In the genomic region with DNA sequence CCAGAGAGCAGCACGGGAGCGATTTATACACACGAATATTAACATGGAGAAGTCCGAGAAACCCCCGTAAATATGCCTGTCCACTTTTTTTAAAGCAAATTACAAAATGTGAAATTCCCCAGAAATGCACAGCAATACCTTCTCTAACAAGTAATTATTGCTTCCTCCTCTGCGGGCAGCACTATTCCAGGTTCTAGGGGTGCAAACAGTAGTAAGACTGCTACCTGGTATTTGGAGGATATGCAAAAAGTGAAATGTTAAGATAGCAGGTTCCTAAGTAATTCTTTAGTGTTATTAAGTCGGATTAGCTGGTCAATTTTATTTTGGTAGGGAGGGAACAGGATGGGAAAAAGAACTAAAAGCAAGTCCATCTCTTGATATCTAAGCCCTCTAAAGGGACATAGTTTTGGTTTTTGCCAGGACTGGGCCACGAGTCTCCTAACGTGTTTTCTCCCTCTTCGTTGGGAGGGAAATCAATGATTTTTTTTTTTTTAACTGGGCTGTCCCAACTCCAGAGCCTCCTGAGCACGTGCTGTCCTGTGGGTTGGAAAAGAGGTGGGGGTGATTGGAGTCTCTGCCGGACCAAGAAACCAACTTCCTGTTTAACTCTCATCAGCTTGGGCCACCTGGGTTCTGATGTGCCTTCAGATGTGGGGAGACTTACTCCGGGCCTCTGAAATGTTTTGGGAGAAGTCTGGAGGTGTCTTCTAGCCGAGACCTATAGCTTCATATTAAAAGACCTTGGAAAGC, we compare ENCODE assay signal across 8 cellular contexts. TPM values are rescaled to one million over a fixed set of nuclear protein-coding genes. Genes with fewer than 3 reads are reported as not detected.
A peak's percentile ranks its signal among the peaks of the same experiment; 100 is the strongest.
DNase-seq lines count a peak whose midpoint lies in the region; ATAC-seq, FAIRE-seq and TF ChIP-seq lines count a peak whose summit lies in the region.

No MANE protein-coding gene starts in this region.

- no peak overlapping the region for H2AFZ ChIP-seq in HepG2 (ENCODE audit: low read length)

- H3K36me3 Mint-ChIP-seq in activated CD8-positive, alpha-beta T cell treated with anti-CD3 and anti-CD28 coated beads for 36 hours (ENCODE audit: low read depth) = peaks cover 44% of the 10 kb centered on the region
- peaks cover 15% of the 10 kb centered on the region for H3K36me3 Mint-ChIP-seq in type B pancreatic cell

- H3K36me3 ChIP-seq in left ventricle myocardium inferior (peaks cover 18% of the 10 kb centered on the region), HepG2 (replicated peaks in 1 of 2; ENCODE audit: control insufficient read depth in 1 of 2, insufficient read depth in 2 of 2, low read length in 2 of 2) (peaks cover 2 to 14% of the 10 kb centered on the region in 2 experiments; a peak in 4 of 5 replicates)

- peak; percentile 51 to 65; a peak in 3 of 4 replicates for TF ChIP-seq POLR2A in HepG2 (IDR thresholded peaks at IDR 0.05; ENCODE audit: insufficient read depth in 1 of 2, low read depth in 2 of 2, low read length in 2 of 2)

- TF ChIP-seq RAD21 in HepG2 (CRISPR knock-in tag; IDR thresholded peaks at IDR 0.05) = no peak

- H3K4me2 ChIP-seq in HepG2 (ENCODE audit: low read depth, low read length) = peak overlapping the region; percentile 63

- H3K27me3 ChIP-seq in left ventricle myocardium inferior (ENCODE audit: low read depth) (no peaks in the 10 kb centered on the region), HepG2 (ENCODE audit: control insufficient read depth in 1 of 2, insufficient read depth in 2 of 2, low read length in 2 of 2) (no peaks in the 10 kb centered on the region; a peak in 1 of 5 replicates)

- in situ Hi-C loops in HepG2 (cut with HindIII; ENCODE audit: extremely low pct_ligation_motif_present, low pct_unique_long_range_greater_than_20kb) = no loop called here

- no peaks in the 10 kb centered on the region for H3K27me3 Mint-ChIP-seq in activated CD8-positive, alpha-beta T cell treated with anti-CD3 and anti-CD28 coated beads for 36 hours
- no peaks in the 10 kb centered on the region for H3K27me3 Mint-ChIP-seq in type B pancreatic cell

- H3K4me3 ChIP-seq in left ventricle myocardium inferior (peak overlapping the region; percentile 97), HepG2 (replicated peaks in 1 of 3; ENCODE audit: insufficient read depth in 1 of 3, low read depth in 2 of 3, low read length in 3 of 3) (peak overlapping the region; percentile 66 to 99 (median 82))

- DNase-seq in left ventricle myocardium inferior (no peak), left ventricle myocardium superior (no peak), HepG2 (ENCODE audit: low spot score) (peak; percentile 87), type B pancreatic cell (ENCODE audit: extremely low spot score, unreplicated experiment) (no peak), DMS114 treated with DMSO at 0.1 percent for 48 hours (lab: John Stamatoyannopoulos, UW; ENCODE audit: unreplicated experiment) (no peak)
- no peak for DNase-seq in activated CD8-positive, alpha-beta T cell treated with anti-CD3 and anti-CD28 coated beads for 36 hours
- no peak for DNase-seq in central memory CD4-positive, alpha-beta T cell

- POLR2A ChIA-PET in activated CD8-positive, alpha-beta T cell treated with anti-CD3 and anti-CD28 coated beads for 36 hours (lab: Charles Lee) = interaction anchor here (0.6 to 1.0 kb wide), 3 partner anchors 11 to 21 kb away, joined by 3 to 4 read pairs (median 3); no protein-coding TSS in a partner anchor
- POLR2A ChIA-PET in HepG2 (lab: Yijun Ruan, JAX) = interaction anchor here (0.6 to 20.4 kb wide), 9 partner anchors 10 to 238 kb away, joined by 3 to 945 read pairs (median 8); partner anchors contain the start of gene CCDC117

- TF ChIP-seq EP300 in HepG2 (IDR thresholded peaks at IDR 0.05; ENCODE audit: low read depth in 2 of 2, low read length in 2 of 2) = peak in 1 of 2 experiments; percentile 51; a peak in 1 of 4 replicates
- 0 out of 2 replicates have a peak, but pooled peaks have one; percentile 16 for TF ChIP-seq EP300 in HepG2 (CRISPR knock-in tag; IDR thresholded peaks at IDR 0.05; ENCODE audit: borderline replicate concordance)

- CTCF ChIA-PET in activated CD8-positive, alpha-beta T cell treated with anti-CD3 and anti-CD28 coated beads for 36 hours (lab: Charles Lee) = interaction anchor here (0.6 to 4.6 kb wide), 8 partner anchors 10 to 826 kb away, joined by 3 to 29 read pairs (median 4); no protein-coding TSS in a partner anchor
- CTCF ChIA-PET in HepG2 (lab: Yijun Ruan, JAX; ENCODE audit: low intra/inter-chr PET ratio, low total read pairs) = interaction anchor here (2.4 kb wide), 1 partner anchor 27 kb away, joined by 12 read pairs; no protein-coding TSS in a partner anchor

- intact Hi-C loops in left ventricle myocardium inferior (cut with micrococcal nuclease) (no loop called here), left ventricle myocardium superior (cut with micrococcal nuclease) (no loop called here), HepG2 (cut with micrococcal nuclease; ENCODE audit: unreplicated experiment) (loop anchor here (1.0 kb wide), 2 partner anchors 9 to 27 kb away; no protein-coding TSS in a partner anchor)
- intact Hi-C loops in activated CD8-positive, alpha-beta T cell treated with anti-CD3 and anti-CD28 coated beads for 36 hours (cut with micrococcal nuclease) = no loop called here

- peak; percentile 64 for FAIRE-seq in HepG2 (lab: Jason Lieb, UNC)

- peak overlapping the region; percentile 99 for H3K9ac ChIP-seq in HepG2 (ENCODE audit: insufficient read depth, low read depth, low read length)

- 3% methylated on average over 14 of the region's 14 CpGs for WGBS in HepG2 (ENCODE audit: low lambda C conversion rate)

- ATAC-seq in left ventricle myocardium superior (no peak), HepG2 (peak; percentile 43), GM21381 (IDR thresholded peaks at IDR 0.05; ENCODE audit: unreplicated experiment) (no peak)
- ATAC-seq in activated CD8-positive, alpha-beta T cell treated with anti-CD3 and anti-CD28 coated beads for 36 hours = no peak

- H3K27ac ChIP-seq in left ventricle myocardium inferior (replicated peaks) (peak overlapping the region; percentile 24), HepG2 (ENCODE audit: extremely low read length, insufficient read depth, low read length) (peak overlapping the region; percentile 98)

- H4K20me1 ChIP-seq in HepG2 (ENCODE audit: insufficient read depth, low read length) = peaks cover 12% of the 10 kb centered on the region

- H3K9me3 Mint-ChIP-seq in activated CD8-positive, alpha-beta T cell treated with anti-CD3 and anti-CD28 coated beads for 36 hours = no peaks in the 10 kb centered on the region
- H3K9me3 Mint-ChIP-seq in type B pancreatic cell = no peaks in the 10 kb centered on the region

- H3K4me1 ChIP-seq in left ventricle myocardium inferior (peaks cover 54% of the 10 kb centered on the region), HepG2 (ENCODE audit: insufficient read depth, low read length) (peaks cover 32% of the 10 kb centered on the region)

- peaks cover 31% of the 10 kb centered on the region for H3K4me1 Mint-ChIP-seq in activated CD8-positive, alpha-beta T cell treated with anti-CD3 and anti-CD28 coated beads for 36 hours (ENCODE audit: low read depth)
- H3K4me1 Mint-ChIP-seq in type B pancreatic cell (ENCODE audit: unreplicated experiment) = peaks cover 28% of the 10 kb centered on the region

- H3K4me3 Mint-ChIP-seq in activated CD8-positive, alpha-beta T cell treated with anti-CD3 and anti-CD28 coated beads for 36 hours = peak overlapping the region; percentile 95
- H3K4me3 Mint-ChIP-seq in type B pancreatic cell = peak overlapping the region; percentile 83

- peaks cover 47% of the 10 kb centered on the region for H3K79me2 ChIP-seq in HepG2 (ENCODE audit: insufficient read depth, low read length)

- BruUV-seq in HepG2 (replicated peaks; lab: Mats Ljungman, UMichigan) = no TSS peak

- no peaks in the 10 kb centered on the region for H3K9me3 ChIP-seq in left ventricle myocardium inferior (replicated peaks)
- H3K9me3 ChIP-seq in HepG2 (ENCODE audit: low read length) = no peaks in the 10 kb centered on the region

- peak overlapping the region; percentile 89 for H3K27ac Mint-ChIP-seq in activated CD8-positive, alpha-beta T cell treated with anti-CD3 and anti-CD28 coated beads for 36 hours
- peak overlapping the region; percentile 87 for H3K27ac Mint-ChIP-seq in type B pancreatic cell

- TF ChIP-seq CTCF in left ventricle myocardium inferior (IDR thresholded peaks at IDR 0.05; ENCODE audit: borderline replicate concordance) = no peak
- no peak for TF ChIP-seq CTCF in activated CD8-positive, alpha-beta T cell treated with anti-CD3 and anti-CD28 coated beads for 36 hours (IDR thresholded peaks at IDR 0.05)
- no peak for TF ChIP-seq CTCF in HepG2 (CRISPR knock-in tag; IDR thresholded peaks at IDR 0.05)
- TF ChIP-seq CTCF in type B pancreatic cell (conservative IDR thresholded peaks at IDR 0.05) = no peak

RNA-seq across cellular contexts. Expression of gene XBP1, which starts 1.7 kb away (rescaled TPM):
- total RNA-seq in left ventricle myocardium inferior = 75.9 TPM
- 73.7 TPM for total RNA-seq in left ventricle myocardium superior
- 100 to 1,000 TPM; 102 to 103 TPM for total RNA-seq in activated CD8-positive, alpha-beta T cell treated with anti-CD3 and anti-CD28 coated beads for 36 hours
- total RNA-seq in HepG2 (2016; rRNA removed; fragmentation: Illumina TruSeq; extraction: Trizol) = 313 and 427 TPM in 2 replicates
- total RNA-seq in HepG2 (2016; cell fraction: cytosol; rRNA removed; fragmentation: Illumina TruSeq; extraction: Trizol; ENCODE audit: low read depth) = 141 and 153 TPM in 2 replicates
- total RNA-seq in HepG2 (2016; cell fraction: insoluble cytoplasmic fraction; rRNA removed; fragmentation: Illumina TruSeq; extraction: Trizol) = 301 and 418 TPM in 2 replicates
- total RNA-seq in HepG2 (2016; cell fraction: membrane; rRNA removed; fragmentation: Illumina TruSeq; extraction: Trizol) = 264 and 299 TPM in 2 replicates
- total RNA-seq in HepG2 (2016; cell fraction: nucleus; rRNA removed; fragmentation: Illumina TruSeq; extraction: Trizol) = 351 and 393 TPM in 2 replicates
- polyA plus RNA-seq in HepG2 (2011; rRNA removed) = 394 and 416 TPM in 2 replicates
- polyA plus RNA-seq in HepG2 (2011; cell fraction: cytosol; rRNA removed) = 294 and 385 TPM in 2 replicates
- polyA plus RNA-seq in HepG2 (2011; cell fraction: nucleus; rRNA removed) = 177 and 227 TPM in 2 replicates
- polyA plus RNA-seq in HepG2 (2012) = 183 and 277 TPM in 2 replicates
- 97.4 and 108 TPM in 2 replicates for polyA plus RNA-seq in HepG2 (2016; cell fraction: cytosol; fragmentation: Illumina TruSeq; extraction: Trizol; ENCODE audit: low read depth)
- polyA plus RNA-seq in HepG2 (2016; cell fraction: insoluble cytoplasmic fraction; fragmentation: Illumina TruSeq; extraction: Trizol; ENCODE audit: low read depth) = 293 and 310 TPM in 2 replicates
- 142 and 166 TPM in 2 replicates for polyA plus RNA-seq in HepG2 (2016; cell fraction: membrane; fragmentation: Illumina TruSeq; extraction: Trizol; ENCODE audit: low read depth)
- 511 and 532 TPM in 2 replicates for polyA plus RNA-seq in HepG2 (2016; cell fraction: nucleus; fragmentation: Illumina TruSeq; extraction: Trizol; ENCODE audit: insufficient read depth, low read depth)
- 163 and 714 TPM in 2 replicates for polyA minus RNA-seq in HepG2 (2011; rRNA and poly(A)+ RNA removed; ENCODE audit: low replicate concordance)
- polyA minus RNA-seq in HepG2 (2011; cell fraction: cytosol; rRNA and poly(A)+ RNA removed) = 357 and 375 TPM in 2 replicates
- 208 and 277 TPM in 2 replicates for polyA minus RNA-seq in HepG2 (2011; cell fraction: nucleus; rRNA and poly(A)+ RNA removed)
- 127 and 170 TPM in 2 replicates for total RNA-seq in type B pancreatic cell (ENCODE audit: low replicate concordance)

RNA-seq across cellular contexts. Expression of gene CCDC117, which starts 29.5 kb away (rescaled TPM):
- 10.1 TPM for total RNA-seq in left ventricle myocardium inferior
- total RNA-seq in left ventricle myocardium superior = 13.2 TPM
- 10 to 100 TPM; 25.5 to 26.2 TPM for total RNA-seq in activated CD8-positive, alpha-beta T cell treated with anti-CD3 and anti-CD28 coated beads for 36 hours
- total RNA-seq in HepG2 (2016; rRNA removed; fragmentation: Illumina TruSeq; extraction: Trizol) = 34.2 and 43.8 TPM in 2 replicates
- total RNA-seq in HepG2 (2016; cell fraction: cytosol; rRNA removed; fragmentation: Illumina TruSeq; extraction: Trizol; ENCODE audit: low read depth) = 3.6 and 5.8 TPM in 2 replicates
- total RNA-seq in HepG2 (2016; cell fraction: insoluble cytoplasmic fraction; rRNA removed; fragmentation: Illumina TruSeq; extraction: Trizol) = 33.6 and 41.0 TPM in 2 replicates
- 21.8 and 22.8 TPM in 2 replicates for total RNA-seq in HepG2 (2016; cell fraction: membrane; rRNA removed; fragmentation: Illumina TruSeq; extraction: Trizol)
- total RNA-seq in HepG2 (2016; cell fraction: nucleus; rRNA removed; fragmentation: Illumina TruSeq; extraction: Trizol) = 18.7 and 21.9 TPM in 2 replicates
- 12.1 and 12.6 TPM in 2 replicates for polyA plus RNA-seq in HepG2 (2011; rRNA removed)
- 7.2 and 12.4 TPM in 2 replicates for polyA plus RNA-seq in HepG2 (2011; cell fraction: cytosol; rRNA removed)
- polyA plus RNA-seq in HepG2 (2011; cell fraction: nucleus; rRNA removed) = 3.6 and 7.1 TPM in 2 replicates
- polyA plus RNA-seq in HepG2 (2012) = 22.6 and 27.8 TPM in 2 replicates
- polyA plus RNA-seq in HepG2 (2016; cell fraction: cytosol; fragmentation: Illumina TruSeq; extraction: Trizol; ENCODE audit: low read depth) = 2.1 and 2.8 TPM in 2 replicates
- 41.1 and 42.1 TPM in 2 replicates for polyA plus RNA-seq in HepG2 (2016; cell fraction: insoluble cytoplasmic fraction; fragmentation: Illumina TruSeq; extraction: Trizol; ENCODE audit: low read depth)
- 10.2 and 11.0 TPM in 2 replicates for polyA plus RNA-seq in HepG2 (2016; cell fraction: membrane; fragmentation: Illumina TruSeq; extraction: Trizol; ENCODE audit: low read depth)
- polyA plus RNA-seq in HepG2 (2016; cell fraction: nucleus; fragmentation: Illumina TruSeq; extraction: Trizol; ENCODE audit: insufficient read depth, low read depth) = 24.6 and 26.0 TPM in 2 replicates
- 4.4 and 5.8 TPM in 2 replicates for polyA minus RNA-seq in HepG2 (2011; rRNA and poly(A)+ RNA removed; ENCODE audit: low replicate concordance)
- polyA minus RNA-seq in HepG2 (2011; cell fraction: cytosol; rRNA and poly(A)+ RNA removed) = 22.9 and 28.6 TPM in 2 replicates
- 10.7 and 18.3 TPM in 2 replicates for polyA minus RNA-seq in HepG2 (2011; cell fraction: nucleus; rRNA and poly(A)+ RNA removed)
- total RNA-seq in type B pancreatic cell (ENCODE audit: low replicate concordance) = 29.0 and 40.8 TPM in 2 replicates
